In the genomic region with DNA sequence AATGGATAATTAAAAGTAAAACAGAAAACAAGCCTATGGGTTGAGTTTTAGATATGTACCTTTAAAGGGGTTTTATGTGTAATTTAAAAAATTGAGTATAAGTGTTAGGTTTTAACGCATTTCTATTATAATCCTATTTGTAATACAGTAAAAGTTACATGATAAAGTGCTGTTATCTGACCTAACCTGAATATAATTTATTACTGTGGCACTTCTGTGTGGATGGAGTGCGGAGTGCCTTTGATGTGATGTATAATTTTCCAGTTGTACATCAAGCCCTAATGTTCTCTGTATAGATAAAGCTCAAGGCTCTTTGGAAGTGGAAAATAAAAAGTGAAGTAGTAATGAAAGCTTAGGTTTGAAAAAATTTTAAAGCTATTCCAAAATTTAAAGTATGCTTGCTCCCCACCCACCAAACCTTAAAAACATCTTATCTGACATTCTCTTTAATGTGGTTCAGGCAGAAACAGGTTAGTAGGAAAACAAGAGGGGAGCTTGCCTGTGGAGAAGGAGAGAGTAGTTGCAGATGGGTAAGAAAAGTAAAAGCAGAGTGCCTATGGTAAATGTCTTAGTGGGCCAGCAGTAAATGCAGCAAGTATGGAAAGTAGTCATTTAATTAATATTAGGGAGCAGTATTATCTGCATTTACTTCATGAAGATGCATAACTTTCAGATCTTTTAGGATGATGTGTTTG, we compare ENCODE assay signal across 1 cellular context.
TF ChIP-seq lines count a peak whose summit lies in the region.

No MANE protein-coding gene starts in this region.

TF ChIP-seq in HEK293, 187 proteins besides CTCF, POLR2A, EP300 and RAD21 (continued from another document):
- TF ChIP-seq ZNF792 (tag by site-specific recombination; IDR thresholded peaks at IDR 0.05) = no peak
- peak; percentile 95 for TF ChIP-seq TCF7L2 (IDR thresholded peaks at IDR 0.05; ENCODE audit: borderline replicate concordance, low read depth, low read length)
- TF ChIP-seq, protein P1, sequence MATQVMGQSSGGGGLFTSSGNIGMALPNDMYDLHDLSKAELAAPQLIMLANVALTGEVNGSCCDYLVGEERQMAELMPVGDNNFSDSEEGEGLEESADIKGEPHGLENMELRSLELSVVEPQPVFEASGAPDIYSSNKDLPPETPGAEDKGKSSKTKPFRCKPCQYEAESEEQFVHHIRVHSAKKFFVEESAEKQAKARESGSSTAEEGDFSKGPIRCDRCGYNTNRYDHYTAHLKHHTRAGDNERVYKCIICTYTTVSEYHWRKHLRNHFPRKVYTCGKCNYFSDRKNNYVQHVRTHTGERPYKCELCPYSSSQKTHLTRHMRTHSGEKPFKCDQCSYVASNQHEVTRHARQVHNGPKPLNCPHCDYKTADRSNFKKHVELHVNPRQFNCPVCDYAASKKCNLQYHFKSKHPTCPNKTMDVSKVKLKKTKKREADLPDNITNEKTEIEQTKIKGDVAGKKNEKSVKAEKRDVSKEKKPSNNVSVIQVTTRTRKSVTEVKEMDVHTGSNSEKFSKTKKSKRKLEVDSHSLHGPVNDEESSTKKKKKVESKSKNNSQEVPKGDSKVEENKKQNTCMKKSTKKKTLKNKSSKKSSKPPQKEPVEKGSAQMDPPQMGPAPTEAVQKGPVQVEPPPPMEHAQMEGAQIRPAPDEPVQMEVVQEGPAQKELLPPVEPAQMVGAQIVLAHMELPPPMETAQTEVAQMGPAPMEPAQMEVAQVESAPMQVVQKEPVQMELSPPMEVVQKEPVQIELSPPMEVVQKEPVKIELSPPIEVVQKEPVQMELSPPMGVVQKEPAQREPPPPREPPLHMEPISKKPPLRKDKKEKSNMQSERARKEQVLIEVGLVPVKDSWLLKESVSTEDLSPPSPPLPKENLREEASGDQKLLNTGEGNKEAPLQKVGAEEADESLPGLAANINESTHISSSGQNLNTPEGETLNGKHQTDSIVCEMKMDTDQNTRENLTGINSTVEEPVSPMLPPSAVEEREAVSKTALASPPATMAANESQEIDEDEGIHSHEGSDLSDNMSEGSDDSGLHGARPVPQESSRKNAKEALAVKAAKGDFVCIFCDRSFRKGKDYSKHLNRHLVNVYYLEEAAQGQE (tag by site-specific recombination; IDR thresholded peaks at IDR 0.05) = 0 out of 2 replicates have a peak, but pooled peaks have one; percentile 6
- TF ChIP-seq ZNF221 (tag by site-specific recombination; IDR thresholded peaks at IDR 0.05; ENCODE audit: borderline replicate concordance) = no peak
- TF ChIP-seq IKZF3 (tag by site-specific recombination; IDR thresholded peaks at IDR 0.05) = peak; percentile 64; the same call in 1 of the 2 replicates
- peak; percentile 67; the same call in 1 of the 2 replicates for TF ChIP-seq ZBTB17 (tag by site-specific recombination; IDR thresholded peaks at IDR 0.05)
- TF ChIP-seq SP7 (tag by site-specific recombination; IDR thresholded peaks at IDR 0.05) = peak; percentile 93
TF ChIP-seq in HEK293: peak in this region for 12.
